ENCODE assay signal across 1 cellular context in genomic region chr10:42553576-42553975, GRCh38.
TF ChIP-seq lines count a peak whose summit lies in the region.

No MANE protein-coding gene starts in this region.

TF ChIP-seq in K562, 482 proteins besides CTCF, POLR2A, EP300 and RAD21:
- TF ChIP-seq ZNF316 (IDR thresholded peaks at IDR 0.05) (peak; percentile 40), C11orf30 (IDR thresholded peaks at IDR 0.05; ENCODE audit: low read depth) (peak; percentile 7; the same call in 1 of the 2 replicates)
